ENCODE assay signal across 17 cellular contexts in genomic region chr2:9377461-9378097, GRCh38. TPM values are rescaled to one million over a fixed set of nuclear protein-coding genes. Genes with fewer than 3 reads are reported as not detected.
DNase-seq lines count a peak whose midpoint lies in the region; ATAC-seq and TF ChIP-seq lines count a peak whose summit lies in the region.
"Had no signal": no experiment of that assay in that cellular context is flagged by ENCODE, and none has a peak within 500 bp of the region (broad histone marks: within the 10 kb centered on the region; RNA-seq: fewer than 3 reads in every experiment).

No MANE protein-coding gene starts in this region.

- peaks cover 40% of the 10 kb centered on the region for H3K4me1 Mint-ChIP-seq in chondrocyte (ENCODE audit: low read depth)
- H3K4me1 Mint-ChIP-seq: activated CD8-positive, alpha-beta memory T cell treated with anti-CD3 and anti-CD28 coated beads, Interleukin-2, amount 10 ng/mL, durations not matched to agents 7 days and 5 days; stimulated activated naive CD8-positive, alpha-beta T cell treated with anti-CD3 and anti-CD28 coated beads, Interleukin-15, amount 100 ng/mL, for 72 hours had no signal

- H3K27me3 Mint-ChIP-seq in chondrocyte (ENCODE audit: low read depth) = no peaks in the 10 kb centered on the region
- H3K27me3 Mint-ChIP-seq: activated naive CD8-positive, alpha-beta T cell; stimulated activated naive CD8-positive, alpha-beta T cell treated with anti-CD3 and anti-CD28 coated beads, Interleukin-15, amount 100 ng/mL, for 72 hours had no signal

- DNase-seq in heart left ventricle (no peak), Right ventricle myocardium superior (no peak), chondrocyte (ENCODE audit: low spot score) (no peak), upper lobe of left lung (no peak), NCI-H345 treated with DMSO at 0.1 percent for 48 hours (lab: John Stamatoyannopoulos, UW; ENCODE audit: unreplicated experiment) (no peak), NCI-H82 treated with DMSO at 0.1 percent for 48 hours (lab: John Stamatoyannopoulos, UW; ENCODE audit: unreplicated experiment) (no peak)
- DNase-seq: activated CD8-positive, alpha-beta memory T cell treated with anti-CD3 and anti-CD28 coated beads, Interleukin-2, amount 10 ng/mL, durations not matched to agents 7 days and 5 days; COR-L47; KBM-7; naive B cell; NCI-H146; NCI-H526; retina; stimulated activated naive CD8-positive, alpha-beta T cell treated with anti-CD3 and anti-CD28 coated beads, Interleukin-15, amount 100 ng/mL, for 72 hours had no signal

- H3K4me3 ChIP-seq in heart left ventricle (no peak overlapping the region), mucosa of rectum (ENCODE audit: low read length in 2 of 2) (no peak overlapping the region), upper lobe of left lung (no peak overlapping the region)

- no peak for TF ChIP-seq EP300 in upper lobe of left lung (IDR thresholded peaks at IDR 0.05)

- no peak overlapping the region for H3K4me3 Mint-ChIP-seq in chondrocyte (ENCODE audit: unreplicated experiment)
- H3K4me3 Mint-ChIP-seq: activated CD8-positive, alpha-beta memory T cell treated with anti-CD3 and anti-CD28 coated beads, Interleukin-2, amount 10 ng/mL, durations not matched to agents 7 days and 5 days; activated naive CD8-positive, alpha-beta T cell; naive B cell; stimulated activated naive CD8-positive, alpha-beta T cell treated with anti-CD3 and anti-CD28 coated beads, Interleukin-15, amount 100 ng/mL, for 72 hours had no signal

- TF ChIP-seq POLR2A in heart left ventricle (IDR thresholded peaks at IDR 0.05) (no peak), upper lobe of left lung (IDR thresholded peaks at IDR 0.05) (no peak)

- peaks cover 0 to 83% (median 39%) of the 10 kb centered on the region in 9 donors for H3K36me3 ChIP-seq in heart left ventricle
- H3K36me3 ChIP-seq in mucosa of rectum (ENCODE audit: control insufficient read depth in 2 of 2, insufficient read depth in 2 of 2, low read length in 2 of 2) = peaks cover 46 to 49% of the 10 kb centered on the region in 2 donors
- peaks cover 0 to 69% (median 16%) of the 10 kb centered on the region in 4 donors for H3K36me3 ChIP-seq in upper lobe of left lung

- TF ChIP-seq CTCF in heart left ventricle (IDR thresholded peaks at IDR 0.05) (no peak), chondrocyte (IDR thresholded peaks at IDR 0.05) (no peak), upper lobe of left lung (IDR thresholded peaks at IDR 0.05) (no peak)

- peaks cover 27% of the 10 kb centered on the region for H3K36me3 Mint-ChIP-seq in chondrocyte (ENCODE audit: low read depth)
- H3K36me3 Mint-ChIP-seq: activated CD8-positive, alpha-beta memory T cell treated with anti-CD3 and anti-CD28 coated beads, Interleukin-2, amount 10 ng/mL, durations not matched to agents 7 days and 5 days; activated naive CD8-positive, alpha-beta T cell; naive B cell had no signal

- no peaks in the 10 kb centered on the region for H3K9me3 Mint-ChIP-seq in chondrocyte (ENCODE audit: low read depth)
- H3K9me3 Mint-ChIP-seq: stimulated activated naive CD8-positive, alpha-beta T cell treated with anti-CD3 and anti-CD28 coated beads, Interleukin-15, amount 100 ng/mL, for 72 hours had no signal

- peak overlapping the region; percentile 87 for H3K27ac Mint-ChIP-seq in chondrocyte (ENCODE audit: unreplicated experiment)
- H3K27ac Mint-ChIP-seq: activated CD8-positive, alpha-beta memory T cell treated with anti-CD3 and anti-CD28 coated beads, Interleukin-2, amount 10 ng/mL, durations not matched to agents 7 days and 5 days; activated naive CD8-positive, alpha-beta T cell; naive B cell had no signal

- H3K27me3 ChIP-seq in heart left ventricle (no peaks in the 10 kb centered on the region), mucosa of rectum (ENCODE audit: control insufficient read depth in 2 of 2, insufficient read depth in 2 of 2, low read length in 2 of 2) (no peaks in the 10 kb centered on the region), upper lobe of left lung (no peaks in the 10 kb centered on the region)

- ATAC-seq in heart left ventricle (no peak), Right ventricle myocardium superior (ENCODE audit: poor library complexity) (no peak), upper lobe of left lung (ENCODE audit: low FRiP score in 2 of 2) (no peak), GM18520 (IDR thresholded peaks at IDR 0.05; ENCODE audit: unreplicated experiment) (no peak)
- ATAC-seq: activated CD8-positive, alpha-beta memory T cell treated with anti-CD3 and anti-CD28 coated beads, Interleukin-2, amount 10 ng/mL, durations not matched to agents 7 days and 5 days; stimulated activated naive CD8-positive, alpha-beta T cell treated with anti-CD3 and anti-CD28 coated beads, Interleukin-15, amount 100 ng/mL, for 72 hours had no signal

- no peak overlapping the region for H3K9ac ChIP-seq in mucosa of rectum (ENCODE audit: low read depth in 1 of 2, low read length in 2 of 2)

- peak overlapping the region in 11 of 12 donors; percentile 19 to 88 (median 67) for H3K27ac ChIP-seq in heart left ventricle
- peak overlapping the region; percentile 49 to 57 for H3K27ac ChIP-seq in mucosa of rectum (ENCODE audit: low read depth in 2 of 2, low read length in 2 of 2)
- H3K27ac ChIP-seq in upper lobe of left lung = peak overlapping the region in 3 of 4 donors; percentile 49 to 76 (median 69)

- WGBS in heart left ventricle, 4 donors = 76 to 82% (median 79%) methylated on average over 9 of the region's 9 CpGs
- 64 to 72% methylated on average over 9 of the region's 9 CpGs for WGBS in upper lobe of left lung, 2 donors

- peaks cover 0 to 40% (median 18%) of the 10 kb centered on the region in 12 donors for H3K4me1 ChIP-seq in heart left ventricle
- peaks cover 12 to 20% of the 10 kb centered on the region in 2 donors for H3K4me1 ChIP-seq in mucosa of rectum (ENCODE audit: control insufficient read depth in 2 of 2, insufficient read depth in 2 of 2, low read length in 2 of 2)
- H3K4me1 ChIP-seq in upper lobe of left lung = peaks cover 0 to 8% (median 4%) of the 10 kb centered on the region in 4 donors

- H3K9me3 ChIP-seq in heart left ventricle (no peaks in the 10 kb centered on the region), mucosa of rectum (ENCODE audit: control insufficient read depth in 2 of 2, low read length in 2 of 2) (no peaks in the 10 kb centered on the region), upper lobe of left lung (no peaks in the 10 kb centered on the region)

- intact Hi-C loops in heart left ventricle (cut with DNase I) (no loop called here), Right ventricle myocardium superior (cut with DNase I) (no loop called here)

RNA-seq across cellular contexts. Expression of gene ITGB1BP1, which starts 45.7 kb away (rescaled TPM):
- total RNA-seq in heart left ventricle (100 to 1,000 TPM in 6 of 9 donors, 10 to 100 TPM in 3; 26.5 to 163 (median 104) TPM), Right ventricle myocardium superior (97.0 TPM), chondrocyte (99.8 to 126 TPM (median 117 TPM) in 3 replicates), upper lobe of left lung (10 to 100 TPM; 25.1 to 87.2 (median 39.1) TPM)
- 100 to 1,000 TPM in 1 of 2 donors, 10 to 100 TPM in 1; 85.6 to 165 TPM for polyA plus RNA-seq in heart left ventricle

RNA-seq across cellular contexts. Expression of gene CPSF3, which starts 45.9 kb away (rescaled TPM):
- total RNA-seq in heart left ventricle = 10 to 100 TPM; 13.8 to 27.5 (median 18.3) TPM
- polyA plus RNA-seq in heart left ventricle = 10 to 100 TPM; 12.0 to 21.9 TPM
- total RNA-seq in Right ventricle myocardium superior = 14.0 TPM
- total RNA-seq in chondrocyte = 23.3 to 31.3 TPM (median 24.9 TPM) in 3 replicates
- 10 to 100 TPM; 11.3 to 41.0 (median 22.5) TPM for total RNA-seq in upper lobe of left lung
